In the genomic region with DNA sequence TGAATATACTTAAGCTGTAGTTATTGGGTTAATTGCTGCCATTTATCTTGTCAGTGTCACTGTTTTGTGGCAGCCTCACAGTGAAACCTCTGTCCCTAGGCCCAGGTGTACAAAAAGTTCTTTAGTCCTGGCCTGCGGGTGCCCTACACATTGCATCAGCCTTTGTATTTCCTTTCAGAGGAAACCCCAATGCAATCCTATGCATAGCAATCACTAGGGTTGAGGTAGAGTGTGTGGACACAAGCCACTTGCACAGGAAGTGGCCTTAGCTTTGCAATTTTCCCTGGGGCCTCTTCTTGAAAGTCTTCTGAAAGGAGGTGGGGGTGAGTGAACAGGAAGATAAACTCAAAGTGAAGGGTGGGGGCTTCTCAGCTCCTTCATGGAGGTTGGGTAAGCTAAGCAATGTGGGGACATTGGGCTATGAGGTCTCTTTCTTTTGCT, we compare ENCODE assay signal across 2 cellular contexts.
A peak's percentile ranks its signal among the peaks of the same experiment; 100 is the strongest.
TF ChIP-seq lines count a peak whose summit lies in the region.

No MANE protein-coding gene starts in this region.

TF ChIP-seq in liver, 16 proteins besides CTCF, POLR2A, EP300 and RAD21:
- peak; percentile 11 for TF ChIP-seq SP1 (IDR thresholded peaks at IDR 0.05)
- TF ChIP-seq HNF4A (conservative IDR thresholded peaks at IDR 0.05), result no peak

TF ChIP-seq in HepG2, 621 proteins besides CTCF, POLR2A, EP300 and RAD21:
- TF ChIP-seq ZBTB20 (CRISPR knock-in tag; IDR thresholded peaks at IDR 0.05; ENCODE audit: borderline replicate concordance, low read depth) (no peak), HES4 (CRISPR knock-in tag; IDR thresholded peaks at IDR 0.05; ENCODE audit: borderline replicate concordance) (no peak), GFI1 (CRISPR knock-in tag; IDR thresholded peaks at IDR 0.05; ENCODE audit: borderline replicate concordance) (no peak), ZSCAN9 (CRISPR knock-in tag; IDR thresholded peaks at IDR 0.05; ENCODE audit: borderline replicate concordance) (no peak), DZIP1 (CRISPR knock-in tag; IDR thresholded peaks at IDR 0.05) (no peak), ARNTL (CRISPR knock-in tag; IDR thresholded peaks at IDR 0.05) (no peak), TOE1 (CRISPR knock-in tag; IDR thresholded peaks at IDR 0.05) (no peak), NCOR1 (IDR thresholded peaks at IDR 0.05; ENCODE audit: borderline replicate concordance, low read length) (no peak), RARG (CRISPR knock-in tag; IDR thresholded peaks at IDR 0.05; ENCODE audit: low read depth) (no peak), ZNF207 (IDR thresholded peaks at IDR 0.05; ENCODE audit: borderline replicate concordance) (no peak), SMAD3 (CRISPR knock-in tag; IDR thresholded peaks at IDR 0.05) (no peak), HCFC1 (IDR thresholded peaks at IDR 0.05; ENCODE audit: low read depth, low read length) (no peak), RBM22 (optimal IDR thresholded peaks at IDR 0.05; ENCODE audit: low read length) (no peak), KLF9 (CRISPR knock-in tag; IDR thresholded peaks at IDR 0.05; ENCODE audit: low read depth) (no peak), ZNF337 (CRISPR knock-in tag; IDR thresholded peaks at IDR 0.05; ENCODE audit: borderline replicate concordance, low read depth) (no peak), ZNF354B (CRISPR knock-in tag; IDR thresholded peaks at IDR 0.05) (no peak)
- TF ChIP-seq, protein P1, sequence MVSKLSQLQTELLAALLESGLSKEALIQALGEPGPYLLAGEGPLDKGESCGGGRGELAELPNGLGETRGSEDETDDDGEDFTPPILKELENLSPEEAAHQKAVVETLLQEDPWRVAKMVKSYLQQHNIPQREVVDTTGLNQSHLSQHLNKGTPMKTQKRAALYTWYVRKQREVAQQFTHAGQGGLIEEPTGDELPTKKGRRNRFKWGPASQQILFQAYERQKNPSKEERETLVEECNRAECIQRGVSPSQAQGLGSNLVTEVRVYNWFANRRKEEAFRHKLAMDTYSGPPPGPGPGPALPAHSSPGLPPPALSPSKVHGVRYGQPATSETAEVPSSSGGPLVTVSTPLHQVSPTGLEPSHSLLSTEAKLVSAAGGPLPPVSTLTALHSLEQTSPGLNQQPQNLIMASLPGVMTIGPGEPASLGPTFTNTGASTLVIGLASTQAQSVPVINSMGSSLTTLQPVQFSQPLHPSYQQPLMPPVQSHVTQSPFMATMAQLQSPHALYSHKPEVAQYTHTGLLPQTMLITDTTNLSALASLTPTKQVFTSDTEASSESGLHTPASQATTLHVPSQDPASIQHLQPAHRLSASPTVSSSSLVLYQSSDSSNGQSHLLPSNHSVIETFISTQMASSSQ (IDR thresholded peaks at IDR 0.05; ENCODE audit: low read depth), result no peak
- TF ChIP-seq, protein P1 (CRISPR knock-in tag; IDR thresholded peaks at IDR 0.05; ENCODE audit: borderline replicate concordance), result no peak
- TF ChIP-seq, protein P2, sequence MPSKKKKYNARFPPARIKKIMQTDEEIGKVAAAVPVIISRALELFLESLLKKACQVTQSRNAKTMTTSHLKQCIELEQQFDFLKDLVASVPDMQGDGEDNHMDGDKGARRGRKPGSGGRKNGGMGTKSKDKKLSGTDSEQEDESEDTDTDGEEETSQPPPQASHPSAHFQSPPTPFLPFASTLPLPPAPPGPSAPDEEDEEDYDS (CRISPR knock-in tag; IDR thresholded peaks at IDR 0.05), result no peak
